ENCODE assay signal across 16 cellular contexts in genomic region chr11:305834-306211, GRCh38. TPM values are rescaled to one million over a fixed set of nuclear protein-coding genes. Genes with fewer than 3 reads are reported as not detected.
DNase-seq lines count a peak whose midpoint lies in the region; ATAC-seq lines count a peak whose summit lies in the region.
"Had no signal": no experiment of that assay in that cellular context is flagged by ENCODE, and none has a peak within 500 bp of the region (broad histone marks: within the 10 kb centered on the region; RNA-seq: fewer than 3 reads in every experiment).

No MANE protein-coding gene starts in this region.

- H3K27me3 ChIP-seq in BLaER1 treated with 17β-estradiol and CSF1 and Interleukin-3, amounts not matched to agents 10 nM and 100 nM = no peaks in the 10 kb centered on the region
- H3K27me3 ChIP-seq in naive thymus-derived CD4-positive, alpha-beta T cell (ENCODE audit: control insufficient read depth in 2 of 2, insufficient read depth in 2 of 2, low read length in 2 of 2) = no peaks in the 10 kb centered on the region

- no peak for DNase-seq in SK-N-MC (ENCODE audit: low read depth, low spot score)
- no peak for DNase-seq in naive thymus-derived CD4-positive, alpha-beta T cell
- DNase-seq in NCI-H82 treated with DMSO at 0.1 percent for 48 hours (lab: John Stamatoyannopoulos, UW; ENCODE audit: unreplicated experiment) = no peak
- DNase-seq: NCI-H2227 treated with DMSO at 0.1 percent for 48 hours; RPMI8226; stimulated activated CD4-positive, alpha-beta T cell treated with anti-CD3 and anti-CD28 coated beads, Interleukin-4, amount 100 ng/mL, for 4 hours; substantia nigra; WERI-Rb-1 had no signal

- no peak overlapping the region for H3K4me3 ChIP-seq in BLaER1 treated with 17β-estradiol and CSF1 and Interleukin-3, amounts not matched to agents 10 nM and 100 nM
- no peak overlapping the region for H3K4me3 ChIP-seq in SK-N-MC
- no peak overlapping the region for H3K4me3 ChIP-seq in naive thymus-derived CD4-positive, alpha-beta T cell (ENCODE audit: low read length)

- peak overlapping the region in 10 of 11 experiments; percentile 9 to 94 (median 82); a peak in 12 of 22 replicates for H3K9ac ChIP-seq in BLaER1 treated with 17β-estradiol and CSF1 and Interleukin-3, amounts not matched to agents 10 nM and 100 nM
- H3K9ac ChIP-seq in SK-N-MC (ENCODE audit: insufficient read length) = no peak overlapping the region

- H3K36me3 Mint-ChIP-seq in naive thymus-derived CD4-positive, alpha-beta T cell = peaks cover 0 to 21% (median 8%) of the 10 kb centered on the region in 5 donors

- peaks cover 53 to 77% (median 68%) of the 10 kb centered on the region in 10 experiments for H3K4me1 ChIP-seq in BLaER1 treated with 17β-estradiol and CSF1 and Interleukin-3, amounts not matched to agents 10 nM and 100 nM
- H3K4me1 ChIP-seq in naive thymus-derived CD4-positive, alpha-beta T cell (ENCODE audit: control insufficient read depth in 2 of 2, insufficient read depth in 2 of 2, low read length in 2 of 2) = peaks cover 21% of the 10 kb centered on the region in 2 donors

- intact Hi-C loops in naive thymus-derived CD4-positive, alpha-beta T cell (cut with micrococcal nuclease) = loop anchor here in 1 of 2 donors (1.0 to 5.0 kb wide), 8 partner anchors 50 to 201 kb away; partner anchors contain the start of genes PSMD13, RNH1 and SIRT3

- CTCF ChIA-PET in naive thymus-derived CD4-positive, alpha-beta T cell (lab: Charles Lee) = interaction anchor here (0.6 to 5.0 kb wide), 17 partner anchors 10 to 276 kb away, joined by 3 to 49 read pairs (median 5); partner anchors contain the start of gene PGGHG

- H3K9me3 Mint-ChIP-seq in naive thymus-derived CD4-positive, alpha-beta T cell = no peaks in the 10 kb centered on the region
- H3K9me3 Mint-ChIP-seq: activated T-helper 1 cell treated with anti-CD3 and anti-CD28 coated beads, Interleukin-12 subunit alpha, Interleukin-12 subunit beta, Interleukin-2, Interleukin-4 antibody, amounts not matched to agents 30 ng/mL and 10 ng/mL and 1 ng/mL, durations not matched to agents 14 hours and 24 hours and 36 hours had no signal

- peaks cover 27 to 55% (median 42%) of the 10 kb centered on the region in 7 donors for H3K4me1 Mint-ChIP-seq in naive thymus-derived CD4-positive, alpha-beta T cell

- no peak for ATAC-seq in naive thymus-derived CD4-positive, alpha-beta T cell
- ATAC-seq in HG03354 (IDR thresholded peaks at IDR 0.05; ENCODE audit: poor library complexity, severe bottlenecking, unreplicated experiment) (no peak), HG02642 (IDR thresholded peaks at IDR 0.05; ENCODE audit: poor library complexity, unreplicated experiment) (no peak)

- H3K27ac ChIP-seq in BLaER1 treated with 17β-estradiol and CSF1 and Interleukin-3, amounts not matched to agents 10 nM and 100 nM = peak overlapping the region in 9 of 11 experiments; percentile 12 to 88 (median 81); a peak in 12 of 22 replicates
- peak overlapping the region; percentile 4; the same call in 1 of the 2 replicates for H3K27ac ChIP-seq in SK-N-MC
- H3K27ac ChIP-seq in naive thymus-derived CD4-positive, alpha-beta T cell (ENCODE audit: low read depth, low read length) = peak overlapping the region; percentile 95
- H3K27ac ChIP-seq: WERI-Rb-1 had no signal

- peaks cover 0 to 4% (median 0%) of the 10 kb centered on the region in 5 donors for H3K27me3 Mint-ChIP-seq in naive thymus-derived CD4-positive, alpha-beta T cell

- H3K9me3 ChIP-seq in BLaER1 treated with 17β-estradiol and CSF1 and Interleukin-3, amounts not matched to agents 10 nM and 100 nM (replicated peaks in 1 of 11) = no peaks in the 10 kb centered on the region; a peak in 1 of 22 replicates
- no peaks in the 10 kb centered on the region for H3K9me3 ChIP-seq in SK-N-MC (ENCODE audit: low read depth, low read length)
- H3K9me3 ChIP-seq in naive thymus-derived CD4-positive, alpha-beta T cell (ENCODE audit: control insufficient read depth in 2 of 3, low read length in 3 of 3) = no peaks in the 10 kb centered on the region

- H4K20me1 ChIP-seq in BLaER1 treated with 17β-estradiol and CSF1 and Interleukin-3, amounts not matched to agents 10 nM and 100 nM = no peaks in the 10 kb centered on the region; a peak in 1 of 22 replicates

- POLR2A ChIA-PET in naive thymus-derived CD4-positive, alpha-beta T cell (lab: Charles Lee) = interaction anchor here (0.6 to 4.1 kb wide), 21 partner anchors 8 to 602 kb away, joined by 3 to 28 read pairs (median 4); partner anchors contain the start of genes BET1L, IFITM1, IFITM5 and RIC8A

- H3K4me3 Mint-ChIP-seq in naive thymus-derived CD4-positive, alpha-beta T cell = peak overlapping the region in 7 of 10 donors; percentile 0 to 65 (median 43)

- H3K27ac Mint-ChIP-seq in naive thymus-derived CD4-positive, alpha-beta T cell = peak overlapping the region; percentile 3 to 97 (median 81)

- H3K36me3 ChIP-seq in BLaER1 treated with 17β-estradiol and CSF1 and Interleukin-3, amounts not matched to agents 10 nM and 100 nM = peaks cover 0 to 10% (median 0%) of the 10 kb centered on the region in 11 experiments; a peak in 2 of 22 replicates
- H3K36me3 ChIP-seq in SK-N-MC (ENCODE audit: insufficient read depth, low read length) = no peaks in the 10 kb centered on the region
- no peaks in the 10 kb centered on the region for H3K36me3 ChIP-seq in naive thymus-derived CD4-positive, alpha-beta T cell (ENCODE audit: control insufficient read depth in 2 of 3, insufficient read depth in 3 of 3, low read length in 3 of 3)
- H3K36me3 ChIP-seq: WERI-Rb-1 had no signal

- H3K4me2 ChIP-seq in BLaER1 treated with 17β-estradiol and CSF1 and Interleukin-3, amounts not matched to agents 10 nM and 100 nM = peak overlapping the region; percentile 68 to 97 (median 95)

RNA-seq across cellular contexts. Expression of gene IFITM2, which starts 1.8 kb away (rescaled TPM):
- total RNA-seq in naive thymus-derived CD4-positive, alpha-beta T cell = 1,000 to 10,000 TPM in 1 of 5 experiments, 100 to 1,000 TPM in 4; 143 to 1,924 (median 528) TPM
- 1,000 to 10,000 TPM; 2,860 to 3,315 TPM for polyA plus RNA-seq in naive thymus-derived CD4-positive, alpha-beta T cell

RNA-seq across cellular contexts. Expression of gene IFITM5, which starts 6.5 kb away (rescaled TPM):
- total RNA-seq in naive thymus-derived CD4-positive, alpha-beta T cell = not detected
- polyA plus RNA-seq in naive thymus-derived CD4-positive, alpha-beta T cell = not detected
- total RNA-seq: activated T-helper 1 cell treated with anti-CD3 and anti-CD28 coated beads, Interleukin-12 subunit alpha, Interleukin-12 subunit beta, Interleukin-2, Interleukin-4 antibody, amounts not matched to agents 30 ng/mL and 10 ng/mL and 1 ng/mL, durations not matched to agents 14 hours and 24 hours and 36 hours; cerebellum; G401; kidney epithelial cell; posterior vena cava had no signal

RNA-seq across cellular contexts. Expression of gene IFITM1, which starts 8.0 kb away (rescaled TPM):
- total RNA-seq in naive thymus-derived CD4-positive, alpha-beta T cell = 100 to 1,000 TPM in 4 of 5 experiments, 10 to 100 TPM in 1; 97.4 to 985 (median 241) TPM
- polyA plus RNA-seq in naive thymus-derived CD4-positive, alpha-beta T cell = 1,000 to 10,000 TPM; 1,878 to 2,355 TPM

RNA-seq across cellular contexts. Expression of gene IFITM3, which starts 14.8 kb away (rescaled TPM):
- 10 to 100 TPM in 3 of 5 experiments, 1 to 10 TPM in 2; 6.7 to 43.1 (median 13.2) TPM for total RNA-seq in naive thymus-derived CD4-positive, alpha-beta T cell
- 100 to 1,000 TPM in 1 of 2 donors, 1 to 10 TPM in 1; 5.1 to 194 TPM for polyA plus RNA-seq in naive thymus-derived CD4-positive, alpha-beta T cell

RNA-seq across cellular contexts. Expression of gene PGGHG, which starts 16.9 kb away (rescaled TPM):
- 100 to 1,000 TPM; 325 to 656 (median 348) TPM for total RNA-seq in naive thymus-derived CD4-positive, alpha-beta T cell
- 10 to 100 TPM in 1 of 2 donors, 1 to 10 TPM in 1; 5.1 to 11.7 TPM for polyA plus RNA-seq in naive thymus-derived CD4-positive, alpha-beta T cell

Comparison
In these comparisons a context has a peak if more than half of its experiments do, and no peak if none do; other contexts are left out.
1. H3K27ac ChIP-seq: peak in every context shown above with its lines; median percentile 95 in naive thymus-derived CD4-positive, alpha-beta T cell; 81 in BLaER1 treated with 17β-estradiol and CSF1 and Interleukin-3, amounts not matched to agents 10 nM and 100 nM; 4 in SK-N-MC.